In genomic region chr7:70668606-70669358, GRCh38 we compare ENCODE assay signal across 14 cellular contexts.
DNase-seq lines count a peak whose midpoint lies in the region; ATAC-seq and TF ChIP-seq lines count a peak whose summit lies in the region.
"Had no signal": no experiment of that assay in that cellular context is flagged by ENCODE, and none has a peak within 500 bp of the region (broad histone marks: within the 10 kb centered on the region; RNA-seq: fewer than 3 reads in every experiment).

No MANE protein-coding gene starts in this region.

- H3K14ac ChIP-seq in mesenchymal stem cell (ENCODE audit: low read length in 2 of 2) = no peak overlapping the region

- H3K27me3 Mint-ChIP-seq in type B pancreatic cell = peaks cover 20% of the 10 kb centered on the region

- H3K27me3 ChIP-seq in body of pancreas = no peaks in the 10 kb centered on the region
- no peaks in the 10 kb centered on the region for H3K27me3 ChIP-seq in mesenchymal stem cell (ENCODE audit: control insufficient read depth in 1 of 2, insufficient read depth in 1 of 2, low read length in 2 of 2)
- H3K27me3 ChIP-seq: adrenal gland, uterus had no signal

- intact Hi-C loops in body of pancreas (cut with DNase I) (no loop called here), left colon (cut with DNase I, micrococcal nuclease) (loop anchor here in 1 of 2 donors (10.0 kb wide), 1 partner anchor 1704 kb away; no protein-coding TSS in a partner anchor)

- no peak overlapping the region for H3K4me2 ChIP-seq in mesenchymal stem cell (ENCODE audit: low read length, poor library complexity, severe bottlenecking)

- WGBS in body of pancreas, 2 donors = 49 to 59% methylated on average over 16 of the region's 16 CpGs
- 87% methylated on average over 13 of the region's 16 CpGs for WGBS in mesenchymal stem cell

- no peak overlapping the region for H2AFZ ChIP-seq in mesenchymal stem cell (ENCODE audit: low read depth, low read length)

- DNase-seq in body of pancreas (peak; percentile 47 to 56 (median 52)), left colon (no peak), type B pancreatic cell (ENCODE audit: extremely low spot score, unreplicated experiment) (no peak), mesenchymal stem cell (no peak), SW 1271 (lab: John Stamatoyannopoulos, UW) (no peak), NCI-H1092 treated with DMSO at 0.1 percent for 48 hours (lab: John Stamatoyannopoulos, UW) (no peak)
- DNase-seq: adrenal gland; GF-D8; H7; NCI-H2081; stimulated activated CD4-positive, alpha-beta T cell treated with anti-CD3 and anti-CD28 coated beads, Interleukin-1b, Interleukin-23, amount 100 ng/mL, for 48 hours; uterus had no signal

- peaks cover 8% of the 10 kb centered on the region for H3K36me3 Mint-ChIP-seq in type B pancreatic cell
- H3K36me3 Mint-ChIP-seq: CD14-positive monocyte had no signal

- H2BK15ac ChIP-seq in mesenchymal stem cell (ENCODE audit: low read depth, poor library complexity, severe bottlenecking) = no peak overlapping the region

- H3K9me3 Mint-ChIP-seq in type B pancreatic cell = no peaks in the 10 kb centered on the region
- H3K9me3 Mint-ChIP-seq: CD14-positive monocyte had no signal

- ATAC-seq in GM19452 (IDR thresholded peaks at IDR 0.05; ENCODE audit: unreplicated experiment) (peak; percentile 51), body of pancreas (peak; percentile 95), left colon (peak; percentile 59)

- no peak overlapping the region for H2AK5ac ChIP-seq in mesenchymal stem cell (ENCODE audit: low read length, severe bottlenecking)

- no peak overlapping the region for H4K8ac ChIP-seq in mesenchymal stem cell (ENCODE audit: low read length)

- H3K4me1 ChIP-seq in body of pancreas (peaks cover 11% of the 10 kb centered on the region), mesenchymal stem cell (ENCODE audit: control insufficient read depth, insufficient read depth, low read depth, low read length) (no peaks in the 10 kb centered on the region)
- H3K4me1 ChIP-seq: adrenal gland, uterus had no signal

- no peak overlapping the region for H3K9ac ChIP-seq in mesenchymal stem cell (ENCODE audit: low read length)

- TF ChIP-seq CTCF in body of pancreas (IDR thresholded peaks at IDR 0.05) (peak in 2 of 7 experiments; percentile 6 to 15), type B pancreatic cell (conservative IDR thresholded peaks at IDR 0.05) (no peak)

- H3K4me1 Mint-ChIP-seq in type B pancreatic cell (ENCODE audit: unreplicated experiment) = peaks cover 16% of the 10 kb centered on the region
- H3K4me1 Mint-ChIP-seq: CD14-positive monocyte had no signal

- H3K79me1 ChIP-seq in mesenchymal stem cell (replicated peaks; ENCODE audit: low read length, poor library complexity, severe bottlenecking) = no peaks in the 10 kb centered on the region

- H4K91ac ChIP-seq in mesenchymal stem cell (ENCODE audit: low read length) = no peak overlapping the region

- H2BK5ac ChIP-seq in mesenchymal stem cell (ENCODE audit: low read depth, low read length, poor library complexity, severe bottlenecking) = no peak overlapping the region

- H2BK12ac ChIP-seq in mesenchymal stem cell (ENCODE audit: low read length in 2 of 2) = no peak overlapping the region

- no peak overlapping the region for H3K4ac ChIP-seq in mesenchymal stem cell (ENCODE audit: low read depth in 1 of 2, low read length in 2 of 2)

- H3K18ac ChIP-seq in mesenchymal stem cell (ENCODE audit: low read depth in 1 of 2, low read length in 2 of 2) = no peak overlapping the region

- TF ChIP-seq POLR2A in body of pancreas (IDR thresholded peaks at IDR 0.05) = peak in 2 of 3 donors; percentile 38 to 55

- no peak overlapping the region for H2BK120ac ChIP-seq in mesenchymal stem cell (ENCODE audit: low read depth, low read length)

- peak overlapping the region; percentile 41 for H3K4me3 Mint-ChIP-seq in type B pancreatic cell
- H3K4me3 Mint-ChIP-seq: CD14-positive monocyte had no signal

- H3K4me3 ChIP-seq in body of pancreas (no peak overlapping the region), mesenchymal stem cell (ENCODE audit: insufficient read depth in 1 of 2, low read depth in 1 of 2, low read length in 2 of 2) (no peak overlapping the region)
- H3K4me3 ChIP-seq: adrenal gland, uterus had no signal

- no peak overlapping the region for H3K23ac ChIP-seq in mesenchymal stem cell (ENCODE audit: low read length in 2 of 2)

- H3K9me3 ChIP-seq in body of pancreas = no peaks in the 10 kb centered on the region
- H3K9me3 ChIP-seq in mesenchymal stem cell (ENCODE audit: control insufficient read depth, low read length) = no peaks in the 10 kb centered on the region
- H3K9me3 ChIP-seq: adrenal gland, uterus had no signal

- H3K36me3 ChIP-seq in body of pancreas (replicated peaks in 1 of 2; ENCODE audit: insufficient read depth in 1 of 2, low read depth in 2 of 2) (no peaks in the 10 kb centered on the region), mesenchymal stem cell (ENCODE audit: control insufficient read depth in 1 of 2, insufficient read depth in 2 of 2, low read depth in 1 of 2, low read length in 2 of 2) (no peaks in the 10 kb centered on the region)
- H3K36me3 ChIP-seq: adrenal gland, uterus had no signal

- H3K27ac Mint-ChIP-seq in type B pancreatic cell = peak overlapping the region; percentile 81

- H3K27ac ChIP-seq in body of pancreas = peak overlapping the region in 3 of 4 donors; percentile 36 to 73 (median 63)
- no peak overlapping the region for H3K27ac ChIP-seq in mesenchymal stem cell (ENCODE audit: low read length, poor library complexity, severe bottlenecking)
- H3K27ac ChIP-seq: adrenal gland, uterus had no signal

Comparison
In these comparisons a context has a peak if more than half of its experiments do, and no peak if none do; other contexts are left out.
1. DNase-seq: peak in body of pancreas (4 of 4); none in left colon (0 of 2), type B pancreatic cell (single experiment), mesenchymal stem cell (single experiment), SW 1271 (0 of 2) and NCI-H1092 treated with DMSO at 0.1 percent for 48 hours (single experiment).
2. Peak in every context shown above with its lines, with median percentiles within 50 percentile points of each other: ATAC-seq.